18 cellular contexts compared by ENCODE assay signal in genomic region chr7:1800876-1801275, GRCh38.
DNase-seq lines count a peak whose midpoint lies in the region; ATAC-seq, FAIRE-seq and TF ChIP-seq lines count a peak whose summit lies in the region.
"Had no signal": no experiment of that assay in that cellular context is flagged by ENCODE, and none has a peak within 500 bp of the region (broad histone marks: within the 10 kb centered on the region; RNA-seq: fewer than 3 reads in every experiment).

No MANE protein-coding gene starts in this region.

- dilution Hi-C loops in IMR-90 (cut with HindIII; ENCODE audit: low sequenced_read_pairs, unreplicated experiment), result no loop called here

- H2BK15ac ChIP-seq in IMR-90 (ENCODE audit: low read depth, low read length), result no peak overlapping the region

- H3K36me3 Mint-ChIP-seq in nephron (ENCODE audit: low read depth) (peaks cover 23% of the 10 kb centered on the region), type B pancreatic cell (no peaks in the 10 kb centered on the region)
- H3K36me3 Mint-ChIP-seq: CD8-positive, alpha-beta T cell had no signal

- peak; percentile 44 for DNase-seq in IMR-90
- DNase-seq in type B pancreatic cell (ENCODE audit: extremely low spot score, unreplicated experiment), result peak; percentile 27
- DNase-seq in SIG-M5 treated with dmso at 0.1 percent for 504 hours (lab: John Stamatoyannopoulos, UW; ENCODE audit: unreplicated experiment), result no peak
- DNase-seq in nucleus accumbens (lab: John Stamatoyannopoulos, UW), result no peak
- DNase-seq in gastrocnemius medialis, result no peak
- DNase-seq: DMS79; NCI-H1105 treated with DMSO at 0.1 percent for 48 hours; NCI-H187; NCI-H345; NCI-H526 treated with DMSO at 0.1 percent for 48 hours; NK-92 treated with Interleukin-12 subunit alpha and Interleukin-12 subunit beta, amount 100 ng/mL, for 24 hours; SHP77 had no signal

- no peak overlapping the region for H4K8ac ChIP-seq in IMR-90 (ENCODE audit: low read depth in 2 of 2, low read length in 2 of 2)

- in situ Hi-C loops in IMR-90 (cut with MboI; ENCODE audit: low sequenced_read_pairs) (no loop called here), gastrocnemius medialis (cut with MboI; ENCODE audit: low sequenced_read_pairs in 4 of 4) (no loop called here)

- no peak overlapping the region for H2BK20ac ChIP-seq in IMR-90 (ENCODE audit: low read depth, low read length)

- intact Hi-C loops in IMR-90 (cut with micrococcal nuclease) (no loop called here), gastrocnemius medialis (cut with DNase I; ENCODE audit: low total_unique reads) (no loop called here)

- no peak overlapping the region for H3K56ac ChIP-seq in IMR-90 (ENCODE audit: extremely low read depth, insufficient read depth, low read length)

- WGBS in IMR-90 (ENCODE audit: extremely low coverage in 2 of 2, insufficient read length in 1 of 2), 2 experiments, result 16% methylated on average over 9 of the region's 12 CpGs; no CpG with 5 or more reads in 1 of the 2 experiments

- H3K4ac ChIP-seq in IMR-90 (ENCODE audit: low read depth, low read length), result no peak overlapping the region

- no peak overlapping the region for H3K4me3 ChIP-seq in IMR-90 (ENCODE audit: insufficient read depth, low read depth, low read length)
- no peak overlapping the region for H3K4me3 ChIP-seq in gastrocnemius medialis

- H3K9me3 ChIP-seq in IMR-90 (ENCODE audit: control insufficient read depth, insufficient read depth, low read length), result peaks cover 5% of the 10 kb centered on the region; the same call in 1 of the 2 replicates
- H3K9me3 ChIP-seq in gastrocnemius medialis, result no peaks in the 10 kb centered on the region

- TF ChIP-seq POLR2A in IMR-90 (IDR thresholded peaks at IDR 0.05; ENCODE audit: low read depth, low read length) (no peak), gastrocnemius medialis (IDR thresholded peaks at IDR 0.05) (no peak)

- no peak overlapping the region for H2BK120ac ChIP-seq in IMR-90 (ENCODE audit: low read depth, low read length)

- H3K27ac ChIP-seq in IMR-90 (ENCODE audit: insufficient read depth, low read length), result no peak overlapping the region
- H3K27ac ChIP-seq in gastrocnemius medialis, result no peak overlapping the region
- H3K27ac ChIP-seq: HL-60 had no signal

- peak; percentile 55 for FAIRE-seq in endometrium (lab: Jason Lieb, UNC)

- POLR2A ChIA-PET in IMR-90 (lab: Charles Lee; ENCODE audit: unreplicated experiment), result no interaction called here

- ATAC-seq in IMR-90 (ENCODE audit: low read depth), result no peak
- no peak for ATAC-seq in HG02852 (IDR thresholded peaks at IDR 0.05; ENCODE audit: unreplicated experiment)
- no peak for ATAC-seq in gastrocnemius medialis
- ATAC-seq: CD8-positive, alpha-beta T cell; HCT116 had no signal

- no peak overlapping the region; the same call in 1 of the 2 replicates for H3K4me2 ChIP-seq in IMR-90 (ENCODE audit: low read depth, low read length)

- H3K79me1 ChIP-seq in IMR-90 (ENCODE audit: low read depth in 1 of 2, low read length in 2 of 2), result no peaks in the 10 kb centered on the region

- peak overlapping the region; percentile 72 to 87 (median 84) for H3K27ac Mint-ChIP-seq in nephron
- no peak overlapping the region for H3K27ac Mint-ChIP-seq in type B pancreatic cell
- H3K27ac Mint-ChIP-seq: CD8-positive, alpha-beta T cell had no signal

- H3K18ac ChIP-seq in IMR-90 (ENCODE audit: low read depth, low read length), result no peak overlapping the region

- no peaks in the 10 kb centered on the region for H3K9me1 ChIP-seq in IMR-90 (ENCODE audit: insufficient read depth, low read length)

- no peak for TF ChIP-seq RAD21 in IMR-90 (IDR thresholded peaks at IDR 0.05; ENCODE audit: low read length)

- TF ChIP-seq CTCF in IMR-90 (conservative IDR thresholded peaks at IDR 0.05; ENCODE audit: low read depth, low read length) (no peak), nephron (IDR thresholded peaks at IDR 0.05; ENCODE audit: unreplicated experiment in 3 of 3) (no peak), type B pancreatic cell (conservative IDR thresholded peaks at IDR 0.05) (no peak), gastrocnemius medialis (IDR thresholded peaks at IDR 0.05 in 4 of 5, conservative IDR thresholded peaks at IDR 0.05 in 1 of 5) (no peak)

- CTCF ChIA-PET in IMR-90 (lab: Yijun Ruan, JAX), result no interaction called here

- H3K4me1 Mint-ChIP-seq in nephron (peaks cover 19% of the 10 kb centered on the region), type B pancreatic cell (ENCODE audit: unreplicated experiment) (peaks cover 4% of the 10 kb centered on the region)

- no peak overlapping the region for H3K14ac ChIP-seq in IMR-90 (replicated peaks; ENCODE audit: low read depth, low read length)

- H4K91ac ChIP-seq in IMR-90 (ENCODE audit: insufficient read depth, low read depth, low read length), result no peak overlapping the region

- H3K36me3 ChIP-seq in IMR-90 (ENCODE audit: control insufficient read depth, insufficient read depth, low read length) (no peaks in the 10 kb centered on the region), gastrocnemius medialis (no peaks in the 10 kb centered on the region)

- H2BK5ac ChIP-seq in IMR-90 (ENCODE audit: low read depth, low read length, poor library complexity, severe bottlenecking), result no peak overlapping the region

- H3K4me3 Mint-ChIP-seq in nephron (peak overlapping the region in 1 of 3 experiments; percentile 39), type B pancreatic cell (no peak overlapping the region)
- H3K4me3 Mint-ChIP-seq: CD8-positive, alpha-beta T cell had no signal

- H3K4me1 ChIP-seq in IMR-90 (ENCODE audit: control insufficient read depth, insufficient read depth, low read length) (no peaks in the 10 kb centered on the region), gastrocnemius medialis (no peaks in the 10 kb centered on the region)

- peaks cover 2% of the 10 kb centered on the region; the same call in 1 of the 2 replicates for H3K27me3 ChIP-seq in IMR-90 (ENCODE audit: control insufficient read depth, insufficient read depth, low read length)
- H3K27me3 ChIP-seq in gastrocnemius medialis, result peaks cover 0 to 4% (median 2%) of the 10 kb centered on the region in 3 donors

- no peak overlapping the region for H3K23ac ChIP-seq in IMR-90 (ENCODE audit: low read depth, low read length)

- no peak overlapping the region for H4K5ac ChIP-seq in IMR-90 (ENCODE audit: low read depth, low read length)

- H2AK9ac ChIP-seq in IMR-90 (replicated peaks; ENCODE audit: low read depth, low read length, poor library complexity), result no peak overlapping the region

- BruUV-seq in IMR-90 (replicated peaks; lab: Mats Ljungman, UMichigan), result no TSS peak

- H2AFZ ChIP-seq in IMR-90 (replicated peaks; ENCODE audit: low read length, poor library complexity), result no peak overlapping the region

- H2AK5ac ChIP-seq in IMR-90 (ENCODE audit: low read depth, low read length), result no peak overlapping the region

- peaks cover 40% of the 10 kb centered on the region for H3K9me3 Mint-ChIP-seq in nephron
- peaks cover 9% of the 10 kb centered on the region for H3K9me3 Mint-ChIP-seq in type B pancreatic cell
- H3K9me3 Mint-ChIP-seq: CD8-positive, alpha-beta T cell had no signal

- H3K27me3 Mint-ChIP-seq in nephron (ENCODE audit: low read depth) (peaks cover 21% of the 10 kb centered on the region), type B pancreatic cell (peaks cover 14% of the 10 kb centered on the region)

- H3K9ac ChIP-seq in IMR-90 (ENCODE audit: low read depth, low read length), result no peak overlapping the region

- no peaks in the 10 kb centered on the region; the same call in 1 of the 2 replicates for H4K20me1 ChIP-seq in IMR-90 (ENCODE audit: insufficient read depth, low read length)

TF ChIP-seq in IMR-90, 13 proteins besides CTCF, POLR2A, EP300 and RAD21:
- TF ChIP-seq CEBPB (IDR thresholded peaks at IDR 0.05; ENCODE audit: low read depth, low read length) (no peak), RFX5 (IDR thresholded peaks at IDR 0.05; ENCODE audit: low read depth, low read length) (no peak), SMC3 (IDR thresholded peaks at IDR 0.05; ENCODE audit: low read depth, low read length) (no peak), CHD1 (IDR thresholded peaks at IDR 0.05; ENCODE audit: low read depth, low read length) (no peak), MAFK (IDR thresholded peaks at IDR 0.05; ENCODE audit: low read depth, low read length) (no peak), BHLHE40 (IDR thresholded peaks at IDR 0.05; ENCODE audit: low read depth, low read length) (0 out of 2 replicates have a peak, but pooled peaks have one; percentile 9), USF2 (IDR thresholded peaks at IDR 0.05; ENCODE audit: low read depth, low read length) (no peak), MXI1 (IDR thresholded peaks at IDR 0.05; ENCODE audit: borderline replicate concordance, low read depth, low read length) (no peak), NFE2L2 (IDR thresholded peaks at IDR 0.05; ENCODE audit: low read depth, low read length) (no peak)

Comparison
In these comparisons a context has a peak if more than half of its experiments do, and no peak if none do; other contexts are left out.
1. DNase-seq: peak in IMR-90 (single experiment) and type B pancreatic cell (single experiment); none in SIG-M5 treated with dmso at 0.1 percent for 504 hours (single experiment), nucleus accumbens (0 of 56) and gastrocnemius medialis (0 of 2).